Comparison of ENCODE assay signal across 11 cellular contexts in the genomic region with DNA sequence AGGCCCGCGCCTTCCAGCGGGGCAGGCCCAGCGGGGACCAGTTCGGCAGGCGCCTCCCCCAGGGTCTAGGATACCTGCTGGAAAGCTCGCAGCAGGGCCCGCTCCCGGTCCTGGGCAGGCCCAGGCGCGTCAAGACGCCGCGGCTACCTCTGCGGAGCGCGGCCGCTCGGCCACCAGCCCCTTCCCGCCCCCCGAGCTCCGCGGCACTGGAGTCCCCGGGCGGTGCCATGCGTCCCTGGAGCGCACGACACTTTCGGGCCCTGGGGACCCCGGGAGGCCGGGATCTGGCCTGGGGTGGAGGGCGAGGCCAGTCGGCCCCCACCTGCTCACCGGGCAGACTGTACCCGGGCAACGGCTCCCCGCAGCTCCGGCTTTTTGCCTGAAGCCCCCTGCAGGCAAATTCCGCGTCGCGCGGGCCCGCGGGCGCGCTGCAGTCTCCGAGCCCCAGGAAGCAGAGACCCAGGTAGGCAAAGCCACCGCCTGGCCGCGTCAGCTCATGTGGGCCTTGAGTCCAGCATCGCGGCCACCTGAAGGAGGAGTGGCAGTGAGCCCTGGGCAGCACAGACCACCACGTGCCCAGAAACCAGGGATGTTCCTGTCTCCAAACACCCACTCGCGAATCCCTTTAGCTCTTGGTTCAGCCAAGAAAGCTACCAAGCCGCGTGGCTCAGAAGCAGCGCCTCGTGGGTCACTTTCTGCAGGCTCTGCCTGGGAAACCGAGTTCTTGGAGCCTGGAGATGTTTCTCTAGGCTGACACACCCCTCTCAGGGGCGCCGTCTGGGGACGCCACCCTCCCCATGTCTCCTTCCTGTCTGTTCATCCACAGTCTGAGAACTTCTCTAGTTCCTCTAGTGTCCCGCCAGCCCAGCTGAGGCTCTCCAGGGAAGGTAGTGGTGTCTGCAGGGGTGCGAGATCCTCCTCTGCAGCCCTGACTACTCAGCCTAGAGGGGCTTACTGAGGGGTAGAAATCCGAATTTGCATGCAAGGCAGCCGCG. TPM values are rescaled to one million over a fixed set of nuclear protein-coding genes. Genes with fewer than 3 reads are reported as not detected.
DNase-seq lines count a peak whose midpoint lies in the region; ATAC-seq and TF ChIP-seq lines count a peak whose summit lies in the region.
"Had no signal": no experiment of that assay in that cellular context is flagged by ENCODE, and none has a peak within 500 bp of the region (broad histone marks: within the 10 kb centered on the region; RNA-seq: fewer than 3 reads in every experiment).

No MANE protein-coding gene starts in this region.

- no peak for TF ChIP-seq EP300 in ovary (IDR thresholded peaks at IDR 0.05)

- H3K27me3 ChIP-seq in dorsolateral prefrontal cortex: peaks cover 0 to 28% (median 16%) of the 10 kb centered on the region in 45 donors
- peaks cover 0 to 3% of the 10 kb centered on the region in 2 donors for H3K27me3 ChIP-seq in naive thymus-derived CD4-positive, alpha-beta T cell (ENCODE audit: control insufficient read depth in 2 of 2, insufficient read depth in 2 of 2, low read length in 2 of 2)
- H3K27me3 ChIP-seq in ovary: no peaks in the 10 kb centered on the region

- 19 to 20% (median 20%) methylated on average over 56 to 69 of the region's 69 CpGs for WGBS in ovary, 3 donors

- intact Hi-C loops in dorsolateral prefrontal cortex (cut with DNase I) (no loop called here), ovary (cut with DNase I) (no loop called here)
- intact Hi-C loops in naive thymus-derived CD4-positive, alpha-beta T cell (cut with micrococcal nuclease): loop anchor here in 1 of 2 donors (5.0 kb wide), 1 partner anchor 45 kb away; a partner anchor contains a TSS

- H3K36me3 Mint-ChIP-seq in naive thymus-derived CD4-positive, alpha-beta T cell: peaks cover 0 to 4% (median 0%) of the 10 kb centered on the region in 5 donors

- ATAC-seq in HG03354 (IDR thresholded peaks at IDR 0.05; ENCODE audit: poor library complexity, severe bottlenecking, unreplicated experiment) (peak; percentile 64), GM21515 (IDR thresholded peaks at IDR 0.05; ENCODE audit: unreplicated experiment) (no peak)
- peak; percentile 70 for ATAC-seq in naive thymus-derived CD4-positive, alpha-beta T cell

- peaks cover 0 to 8% of the 10 kb centered on the region in 2 donors for H3K4me1 ChIP-seq in naive thymus-derived CD4-positive, alpha-beta T cell (ENCODE audit: control insufficient read depth in 2 of 2, insufficient read depth in 2 of 2, low read length in 2 of 2)
- H3K4me1 ChIP-seq in ovary (ENCODE audit: insufficient read depth): no peaks in the 10 kb centered on the region

- peak overlapping the region in 40 of 59 donors; percentile 0 to 49 (median 31) for H3K4me3 ChIP-seq in dorsolateral prefrontal cortex
- peak overlapping the region; percentile 33 for H3K4me3 ChIP-seq in naive thymus-derived CD4-positive, alpha-beta T cell (ENCODE audit: low read length)
- H3K4me3 ChIP-seq in ovary: no peak overlapping the region

- H3K9me3 Mint-ChIP-seq in naive thymus-derived CD4-positive, alpha-beta T cell: peaks cover 0 to 6% (median 3%) of the 10 kb centered on the region in 11 donors
- H3K9me3 Mint-ChIP-seq: HFFc6 had no signal

- peaks cover 8 to 30% (median 18%) of the 10 kb centered on the region in 5 donors for H3K27me3 Mint-ChIP-seq in naive thymus-derived CD4-positive, alpha-beta T cell

- peaks cover 0 to 13% (median 8%) of the 10 kb centered on the region in 7 donors for H3K4me1 Mint-ChIP-seq in naive thymus-derived CD4-positive, alpha-beta T cell

- CTCF ChIA-PET in GM10248 (lab: Yijun Ruan, JAX): interaction anchor here (1.1 to 3.1 kb wide), 5 partner anchors 11 to 57 kb away, joined by 3 to 14 read pairs (median 4); no protein-coding TSS in a partner anchor
- CTCF ChIA-PET in naive thymus-derived CD4-positive, alpha-beta T cell (lab: Charles Lee): interaction anchor here (0.6 kb wide), 1 partner anchor 183 kb away, joined by 3 read pairs; no protein-coding TSS in a partner anchor

- POLR2A ChIA-PET in GM10248 (lab: Yijun Ruan, JAX): no interaction called here
- POLR2A ChIA-PET in naive thymus-derived CD4-positive, alpha-beta T cell (lab: Charles Lee): interaction anchor here (0.7 kb wide), 1 partner anchor 97 kb away, joined by 4 read pairs; no protein-coding TSS in a partner anchor

- H3K4me3 Mint-ChIP-seq in naive thymus-derived CD4-positive, alpha-beta T cell: peak overlapping the region in 9 of 10 donors; percentile 49 to 74 (median 66)
- H3K4me3 Mint-ChIP-seq: HFFc6 had no signal

- peak overlapping the region in 17 of 59 donors; percentile 4 to 65 (median 40) for H3K27ac ChIP-seq in dorsolateral prefrontal cortex
- no peak overlapping the region for H3K27ac ChIP-seq in naive thymus-derived CD4-positive, alpha-beta T cell (ENCODE audit: low read depth, low read length)
- no peak overlapping the region for H3K27ac ChIP-seq in ovary

- H3K36me3 ChIP-seq in naive thymus-derived CD4-positive, alpha-beta T cell (ENCODE audit: control insufficient read depth in 2 of 3, insufficient read depth in 3 of 3, low read length in 3 of 3): no peaks in the 10 kb centered on the region
- no peaks in the 10 kb centered on the region for H3K36me3 ChIP-seq in ovary

- no peak for TF ChIP-seq CTCF in GM10248 (IDR thresholded peaks at IDR 0.05; ENCODE audit: control extremely low read depth, extremely low read depth, low read depth, missing control alignments)
- no peak for TF ChIP-seq CTCF in dorsolateral prefrontal cortex (IDR thresholded peaks at IDR 0.05 in 54 of 56, conservative IDR thresholded peaks at IDR 0.05 in 2 of 56; ENCODE audit: low read depth in 1 of 56, partially characterized antibody in 56 of 56)
- TF ChIP-seq CTCF in ovary (IDR thresholded peaks at IDR 0.05): no peak

- DNase-seq in GM10248 (ENCODE audit: extremely low spot score) (peak; percentile 20), dorsolateral prefrontal cortex (peak in 1 of 10 donors; percentile 41), SW 1271 (lab: John Stamatoyannopoulos, UW) (no peak), ovary (no peak), NCI-H128 (lab: John Stamatoyannopoulos, UW; ENCODE audit: unreplicated experiment) (no peak)
- peak in 5 of 9 donors; percentile 11 to 30 (median 13) for DNase-seq in naive thymus-derived CD4-positive, alpha-beta T cell
- DNase-seq: HFFc6, NCI-H1694 had no signal

- no peaks in the 10 kb centered on the region for H3K9me3 ChIP-seq in naive thymus-derived CD4-positive, alpha-beta T cell (ENCODE audit: control insufficient read depth in 2 of 3, low read length in 3 of 3)
- H3K9me3 ChIP-seq in ovary: no peaks in the 10 kb centered on the region

- H3K27ac Mint-ChIP-seq in naive thymus-derived CD4-positive, alpha-beta T cell: no peak overlapping the region
- H3K27ac Mint-ChIP-seq: HFFc6 had no signal

- no peak for TF ChIP-seq POLR2A in ovary (IDR thresholded peaks at IDR 0.05)

RNA-seq across cellular contexts. Expression of a gene that starts 46.1 kb away (rescaled TPM):
- total RNA-seq in dorsolateral prefrontal cortex (10 to 100 TPM in 51 of 120 experiments, 1 to 10 TPM in 69; 1.9 to 23.7 (median 9.4) TPM), ovary (1 to 10 TPM; 1.1 to 6.6 (median 1.8) TPM)
- total RNA-seq in naive thymus-derived CD4-positive, alpha-beta T cell: 100 to 1,000 TPM in 1 of 5 experiments, 10 to 100 TPM in 4; 64.7 to 101 (median 88.0) TPM
- 10 to 100 TPM; 60.2 to 70.5 TPM for polyA plus RNA-seq in naive thymus-derived CD4-positive, alpha-beta T cell
- 10 to 100 TPM in 1 of 2 donors, under 1 TPM in 1; 0.64 to 10.2 TPM for polyA plus RNA-seq in ovary
- total RNA-seq: G401 had no signal

Comparison
In these comparisons a context has a peak if more than half of its experiments do, and no peak if none do; other contexts are left out.
1. DNase-seq: peak in GM10248 (single experiment) and naive thymus-derived CD4-positive, alpha-beta T cell (5 of 9); none in SW 1271 (0 of 2), ovary (0 of 5) and NCI-H128 (single experiment).